32 cellular contexts compared by ENCODE assay signal in the genomic region with DNA sequence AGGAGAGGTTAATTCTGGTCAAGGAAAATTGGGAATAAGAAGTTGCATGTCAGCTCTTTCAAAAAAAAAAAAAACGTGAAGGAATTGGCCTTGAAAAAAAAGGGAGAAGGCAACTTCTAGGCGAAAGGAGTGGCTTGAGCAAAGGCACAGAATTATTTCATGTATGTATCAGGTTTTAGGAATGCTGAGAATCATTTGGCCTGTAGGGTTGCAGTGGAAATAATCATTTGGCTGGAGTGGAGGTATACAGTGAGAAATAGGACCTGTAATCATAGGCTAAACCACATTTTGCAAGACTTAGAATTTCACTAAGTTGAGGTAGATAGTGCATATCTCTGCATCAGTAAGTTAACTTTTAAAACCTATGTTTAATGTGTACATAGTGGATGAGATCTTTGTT. TPM values are rescaled to one million over a fixed set of nuclear protein-coding genes. Genes with fewer than 3 reads are reported as not detected.
"Had no signal": no experiment of that assay in that cellular context is flagged by ENCODE, and none has a peak within 500 bp of the region (broad histone marks: within the 10 kb centered on the region; RNA-seq: fewer than 3 reads in every experiment).

No MANE protein-coding gene starts in this region.

- H3K4me1 ChIP-seq: body of pancreas, colonic mucosa, esophagus muscularis mucosa, gastroesophageal sphincter had no signal

- H3K27me3 ChIP-seq: body of pancreas, cardiac muscle cell, colonic mucosa, esophagus muscularis mucosa, gastroesophageal sphincter had no signal

- H3K27ac Mint-ChIP-seq: activated CD4-positive, alpha-beta memory T cell treated with anti-CD3 and anti-CD28 coated beads for 36 hours; activated CD4-positive, alpha-beta T cell treated with anti-CD3 and anti-CD28 coated beads for 36 hours; activated CD4-positive, alpha-beta T cell treated with anti-CD3 and anti-CD28 coated beads, Interleukin-2, amount 10 ng/mL, durations not matched to agents 24 days and 14 days; activated CD8-positive, alpha-beta memory T cell treated with anti-CD3 and anti-CD28 coated beads, Interleukin-2, amount 10 ng/mL, durations not matched to agents 7 days and 5 days; activated CD8-positive, alpha-beta T cell treated with anti-CD3 and anti-CD28 coated beads, Interleukin-2, amount 10 ng/mL, durations not matched to agents 7 days and 5 days; activated naive CD4-positive, alpha-beta T cell treated with anti-CD3 and anti-CD28 coated beads for 36 hours; activated naive CD4-positive, alpha-beta T cell treated with anti-CD3 and anti-CD28 coated beads, Interleukin-2, amount 50 U/mL, for 24 hours; activated naive CD8-positive, alpha-beta T cell treated with anti-CD3 and anti-CD28 coated beads for 36 hours; activated naive CD8-positive, alpha-beta T cell treated with anti-CD3 and anti-CD28 coated beads, Interleukin-2, amount 50 U/mL, for 24 hours; activated T-helper 1 cell treated with anti-CD3 and anti-CD28 coated beads, Interleukin-12 subunit alpha, Interleukin-12 subunit beta, Interleukin-2, Interleukin-4 antibody, amounts not matched to agents 30 ng/mL and 10 ng/mL and 1 ng/mL, durations not matched to agents 14 hours and 24 hours and 36 hours; activated T-helper 2 cell treated with anti-CD3 and anti-CD28 coated beads, Interferon-gamma antibody, Interleukin-2, Interleukin-4, amounts not matched to agents 10 μg/mL and 5 μg/mL and 100 μg/mL, durations not matched to agents 14 hours and 24 hours and 36 hours had no signal

- H3K4me1 Mint-ChIP-seq: activated CD4-positive, alpha-beta T cell treated with anti-CD3 and anti-CD28 coated beads for 36 hours; activated CD4-positive, alpha-beta T cell treated with anti-CD3 and anti-CD28 coated beads, Interleukin-2, amount 10 ng/mL, durations not matched to agents 24 days and 14 days; activated CD8-positive, alpha-beta memory T cell treated with anti-CD3 and anti-CD28 coated beads, Interleukin-2, amount 10 ng/mL, durations not matched to agents 7 days and 5 days; activated naive CD4-positive, alpha-beta T cell treated with anti-CD3 and anti-CD28 coated beads, Interleukin-2, amount 50 U/mL, for 24 hours; activated naive CD8-positive, alpha-beta T cell treated with anti-CD3 and anti-CD28 coated beads for 36 hours; activated naive CD8-positive, alpha-beta T cell treated with anti-CD3 and anti-CD28 coated beads, Interleukin-2, amount 50 U/mL, for 24 hours had no signal

- H3K4me3 Mint-ChIP-seq: activated CD4-positive, alpha-beta memory T cell treated with anti-CD3 and anti-CD28 coated beads for 36 hours; activated CD4-positive, alpha-beta T cell treated with anti-CD3 and anti-CD28 coated beads for 36 hours; activated CD4-positive, alpha-beta T cell treated with anti-CD3 and anti-CD28 coated beads, Interleukin-2, amount 10 ng/mL, durations not matched to agents 24 days and 14 days; activated CD8-positive, alpha-beta memory T cell treated with anti-CD3 and anti-CD28 coated beads, Interleukin-2, amount 10 ng/mL, durations not matched to agents 7 days and 5 days; activated CD8-positive, alpha-beta T cell treated with anti-CD3 and anti-CD28 coated beads, Interleukin-2, amount 10 ng/mL, durations not matched to agents 7 days and 5 days; activated naive CD4-positive, alpha-beta T cell treated with anti-CD3 and anti-CD28 coated beads for 36 hours; activated naive CD4-positive, alpha-beta T cell treated with anti-CD3 and anti-CD28 coated beads, Interleukin-2, amount 50 U/mL, for 24 hours; activated naive CD8-positive, alpha-beta T cell treated with anti-CD3 and anti-CD28 coated beads for 36 hours; activated naive CD8-positive, alpha-beta T cell treated with anti-CD3 and anti-CD28 coated beads, Interleukin-2, amount 50 U/mL, for 24 hours; activated T-helper 1 cell treated with anti-CD3 and anti-CD28 coated beads, Interleukin-12 subunit alpha, Interleukin-12 subunit beta, Interleukin-2, Interleukin-4 antibody, amounts not matched to agents 30 ng/mL and 10 ng/mL and 1 ng/mL, durations not matched to agents 14 hours and 24 hours and 36 hours had no signal

- H3K4me3 ChIP-seq: body of pancreas, cardiac muscle cell, colonic mucosa, esophagus muscularis mucosa, gastroesophageal sphincter had no signal

- H3K27ac ChIP-seq: body of pancreas, cardiac muscle cell, colonic mucosa, esophagus muscularis mucosa, gastroesophageal sphincter had no signal

- H3K36me3 Mint-ChIP-seq: activated CD4-positive, alpha-beta memory T cell treated with anti-CD3 and anti-CD28 coated beads for 36 hours; activated CD8-positive, alpha-beta memory T cell treated with anti-CD3 and anti-CD28 coated beads, Interleukin-2, amount 10 ng/mL, durations not matched to agents 7 days and 5 days; activated naive CD4-positive, alpha-beta T cell treated with anti-CD3 and anti-CD28 coated beads, Interleukin-2, amount 50 U/mL, for 24 hours; activated naive CD8-positive, alpha-beta T cell treated with anti-CD3 and anti-CD28 coated beads for 36 hours had no signal

- DNase-seq: activated CD4-positive, alpha-beta memory T cell treated with anti-CD3 and anti-CD28 coated beads for 36 hours; activated CD4-positive, alpha-beta T cell treated with anti-CD3 and anti-CD28 coated beads for 36 hours; activated CD4-positive, alpha-beta T cell treated with anti-CD3 and anti-CD28 coated beads, Interleukin-2, amount 10 ng/mL, durations not matched to agents 24 days and 14 days; activated CD4-positive, CD25-positive, alpha-beta regulatory T cell; activated CD4-positive, CD25-positive, alpha-beta regulatory T cell treated with anti-CD3 and anti-CD28 coated beads, Interleukin-2, amount 50 U/mL, for 72 hours; activated CD8-positive, alpha-beta memory T cell treated with anti-CD3 and anti-CD28 coated beads, Interleukin-2, amount 10 ng/mL, durations not matched to agents 7 days and 5 days; activated CD8-positive, alpha-beta memory T cell treated with anti-CD3 and anti-CD28 coated beads, Interleukin-2, amount 50 U/mL, for 4 hours; activated CD8-positive, alpha-beta T cell treated with anti-CD3 and anti-CD28 coated beads, Interleukin-2, amount 10 ng/mL, durations not matched to agents 7 days and 5 days; activated effector memory CD4-positive, alpha-beta T cell treated with anti-CD3 and anti-CD28 coated beads, Interleukin-2, amount 50 U/mL, for 16 hours; activated naive CD4-positive, alpha-beta T cell treated with anti-CD3 and anti-CD28 coated beads for 36 hours; activated naive CD8-positive, alpha-beta T cell treated with anti-CD3 and anti-CD28 coated beads for 36 hours; activated naive CD8-positive, alpha-beta T cell treated with anti-CD3 and anti-CD28 coated beads, Interleukin-2, amount 50 U/mL, for 24 hours; activated T-cell treated with anti-CD3 and anti-CD28 coated beads, Interleukin-2, amount 50 U/mL, for 1 hour; activated T-cell treated with anti-CD3 and anti-CD28 coated beads, Interleukin-2, amount 50 U/mL, for 48 hours; amygdala; aorta; body of pancreas; central memory CD4-positive, alpha-beta T cell; cerebellar nuclear complex; colonic mucosa; effector CD8-positive, alpha-beta T cell; erythroblast; foreskin melanocyte; T-helper 2 cell had no signal

- H3K9me3 Mint-ChIP-seq: activated CD4-positive, alpha-beta memory T cell treated with anti-CD3 and anti-CD28 coated beads for 36 hours; activated CD4-positive, alpha-beta T cell treated with anti-CD3 and anti-CD28 coated beads, Interleukin-2, amount 10 ng/mL, durations not matched to agents 24 days and 14 days; activated naive CD4-positive, alpha-beta T cell treated with anti-CD3 and anti-CD28 coated beads for 36 hours; activated naive CD4-positive, alpha-beta T cell treated with anti-CD3 and anti-CD28 coated beads, Interleukin-2, amount 50 U/mL, for 24 hours; activated naive CD8-positive, alpha-beta T cell treated with anti-CD3 and anti-CD28 coated beads for 36 hours; activated naive CD8-positive, alpha-beta T cell treated with anti-CD3 and anti-CD28 coated beads, Interleukin-2, amount 50 U/mL, for 24 hours; activated T-helper 1 cell treated with anti-CD3 and anti-CD28 coated beads, Interleukin-12 subunit alpha, Interleukin-12 subunit beta, Interleukin-2, Interleukin-4 antibody, amounts not matched to agents 30 ng/mL and 10 ng/mL and 1 ng/mL, durations not matched to agents 14 hours and 24 hours and 36 hours; activated T-helper 2 cell treated with anti-CD3 and anti-CD28 coated beads, Interferon-gamma antibody, Interleukin-2, Interleukin-4, amounts not matched to agents 10 μg/mL and 5 μg/mL and 100 μg/mL, durations not matched to agents 14 hours and 24 hours and 36 hours had no signal

- ATAC-seq: activated CD4-positive, alpha-beta T cell treated with anti-CD3 and anti-CD28 coated beads for 36 hours; activated CD8-positive, alpha-beta memory T cell treated with anti-CD3 and anti-CD28 coated beads, Interleukin-2, amount 10 ng/mL, durations not matched to agents 7 days and 5 days; activated CD8-positive, alpha-beta T cell treated with anti-CD3 and anti-CD28 coated beads, Interleukin-2, amount 10 ng/mL, durations not matched to agents 7 days and 5 days; activated naive CD8-positive, alpha-beta T cell treated with anti-CD3 and anti-CD28 coated beads, Interleukin-2, amount 50 U/mL, for 24 hours; body of pancreas; gastroesophageal sphincter had no signal

- H3K9me3 ChIP-seq: body of pancreas, colonic mucosa, esophagus muscularis mucosa, gastroesophageal sphincter had no signal

- H3K27me3 Mint-ChIP-seq: activated CD4-positive, alpha-beta memory T cell treated with anti-CD3 and anti-CD28 coated beads for 36 hours; activated CD4-positive, alpha-beta T cell treated with anti-CD3 and anti-CD28 coated beads for 36 hours; activated CD4-positive, alpha-beta T cell treated with anti-CD3 and anti-CD28 coated beads, Interleukin-2, amount 10 ng/mL, durations not matched to agents 24 days and 14 days; activated CD8-positive, alpha-beta memory T cell treated with anti-CD3 and anti-CD28 coated beads, Interleukin-2, amount 10 ng/mL, durations not matched to agents 7 days and 5 days; activated naive CD4-positive, alpha-beta T cell treated with anti-CD3 and anti-CD28 coated beads, Interleukin-2, amount 50 U/mL, for 24 hours; activated naive CD8-positive, alpha-beta T cell treated with anti-CD3 and anti-CD28 coated beads for 36 hours; activated naive CD8-positive, alpha-beta T cell treated with anti-CD3 and anti-CD28 coated beads, Interleukin-2, amount 50 U/mL, for 24 hours had no signal

- H3K36me3 ChIP-seq: cardiac muscle cell, colonic mucosa, esophagus muscularis mucosa, gastroesophageal sphincter had no signal

RNA-seq across cellular contexts. Expression of a gene that starts 54.9 kb away (rescaled TPM):
- total RNA-seq: activated CD4-positive, alpha-beta memory T cell treated with anti-CD3 and anti-CD28 coated beads for 36 hours; activated CD4-positive, alpha-beta T cell treated with anti-CD3 and anti-CD28 coated beads for 36 hours; activated CD4-positive, alpha-beta T cell treated with anti-CD3 and anti-CD28 coated beads, Interleukin-2, amount 10 ng/mL, durations not matched to agents 24 days and 14 days; activated CD8-positive, alpha-beta memory T cell treated with anti-CD3 and anti-CD28 coated beads for 36 hours; activated CD8-positive, alpha-beta memory T cell treated with anti-CD3 and anti-CD28 coated beads, Interleukin-2, amount 10 ng/mL, durations not matched to agents 7 days and 5 days; activated CD8-positive, alpha-beta T cell treated with anti-CD3 and anti-CD28 coated beads, Interleukin-2, amount 10 ng/mL, durations not matched to agents 7 days and 5 days; activated naive CD4-positive, alpha-beta T cell treated with anti-CD3 and anti-CD28 coated beads for 36 hours; activated naive CD8-positive, alpha-beta T cell treated with anti-CD3 and anti-CD28 coated beads for 36 hours; activated T-helper 1 cell treated with anti-CD3 and anti-CD28 coated beads, Interleukin-12 subunit alpha, Interleukin-12 subunit beta, Interleukin-2, Interleukin-4 antibody, amounts not matched to agents 30 ng/mL and 10 ng/mL and 1 ng/mL, durations not matched to agents 14 hours and 24 hours and 36 hours; activated T-helper 2 cell treated with anti-CD3 and anti-CD28 coated beads, Interferon-gamma antibody, Interleukin-2, Interleukin-4, amounts not matched to agents 10 μg/mL and 5 μg/mL and 100 μg/mL, durations not matched to agents 14 hours and 24 hours and 36 hours; T-helper 1 cell treated with Interleukin-12 subunit alpha and Interleukin-12 subunit beta and Interleukin-4 antibody, amounts not matched to agents 30 ng/mL and 1 ng/mL, for 36 hours had no signal
- polyA plus RNA-seq: cardiac muscle cell had no signal
